ENCODE assay signal across 16 cellular contexts in genomic region chr11:123568367-123568870, GRCh38.
DNase-seq lines count a peak whose midpoint lies in the region; ATAC-seq lines count a peak whose summit lies in the region.
"Had no signal": no experiment of that assay in that cellular context is flagged by ENCODE, and none has a peak within 500 bp of the region (broad histone marks: within the 10 kb centered on the region; RNA-seq: fewer than 3 reads in every experiment).

No MANE protein-coding gene starts in this region.

- no peak for ATAC-seq in GM18867 (IDR thresholded peaks at IDR 0.05; ENCODE audit: unreplicated experiment)
- ATAC-seq: A549, HepG2 had no signal

- in situ Hi-C loops in G401 (cut with HindIII; ENCODE audit: low sequenced_read_pairs) = no loop called here

- H3K27ac ChIP-seq in angular gyrus (ENCODE audit: low read depth, low read length) (peak overlapping the region; percentile 80), cingulate gyrus (ENCODE audit: low read depth, low read length) (peak overlapping the region; percentile 83), temporal lobe (ENCODE audit: low read depth, low read length) (peak overlapping the region; percentile 77)
- H3K27ac ChIP-seq: 22Rv1, A549, C4-2B had no signal

- DNase-seq in G401 (ENCODE audit: low spot score) (peak; percentile 77), NCI-H1417 treated with DMSO at 0.1 percent for 48 hours (lab: John Stamatoyannopoulos, UW) (no peak), OCI-M2 (lab: John Stamatoyannopoulos, UW; ENCODE audit: unreplicated experiment) (no peak)
- DNase-seq: AML-193; Caco-2; CD4-positive, alpha-beta T cell; GDM1; H7 had no signal
